Comparison of ENCODE assay signal across 24 cellular contexts in genomic region chr5:113770648-113771047, GRCh38.
"Had no signal": no experiment of that assay in that cellular context is flagged by ENCODE, and none has a peak within 500 bp of the region (broad histone marks: within the 10 kb centered on the region; RNA-seq: fewer than 3 reads in every experiment).

No MANE protein-coding gene starts in this region.

- H3K36me3 Mint-ChIP-seq: IgD-negative memory B cell had no signal

- H3K9me3 ChIP-seq: SK-N-SH had no signal

- H3K4me2 ChIP-seq: KMS-11, SK-N-SH had no signal

- H3K27ac Mint-ChIP-seq: IgD-negative memory B cell had no signal

- ATAC-seq: K562, Panc1, PC-3 had no signal

- H3K9ac ChIP-seq: KMS-11, SK-N-SH had no signal

- H3K4me3 ChIP-seq: K562 had no signal

- H3K27me3 Mint-ChIP-seq: IgD-negative memory B cell had no signal

- FAIRE-seq: HTR-8/SVneo, K562 had no signal

- DNase-seq: Kasumi-1; NCI-H1092 treated with DMSO at 0.1 percent for 48 hours; NCI-H1436; NCI-H187; NCI-H2029; NCI-H2081 treated with DMSO at 0.1 percent for 48 hours; NCI-H2171; NCI-H226; NCI-H446; NCI-H510A; NCI-H524 treated with DMSO at 0.1 percent for 48 hours; NCI-H69; NCI-H774; NK-92 treated with Interleukin-12 subunit alpha and Interleukin-12 subunit beta, amount 100 ng/mL, for 24 hours; PC-3; SHP77; SK-N-SH had no signal

- H3K27ac ChIP-seq: HL-60, KMS-11, RWPE1 had no signal

- H3K4me3 Mint-ChIP-seq: IgD-negative memory B cell had no signal

- H3K4me1 Mint-ChIP-seq: IgD-negative memory B cell had no signal
